1 cellular context compared by ENCODE assay signal in the genomic region with DNA sequence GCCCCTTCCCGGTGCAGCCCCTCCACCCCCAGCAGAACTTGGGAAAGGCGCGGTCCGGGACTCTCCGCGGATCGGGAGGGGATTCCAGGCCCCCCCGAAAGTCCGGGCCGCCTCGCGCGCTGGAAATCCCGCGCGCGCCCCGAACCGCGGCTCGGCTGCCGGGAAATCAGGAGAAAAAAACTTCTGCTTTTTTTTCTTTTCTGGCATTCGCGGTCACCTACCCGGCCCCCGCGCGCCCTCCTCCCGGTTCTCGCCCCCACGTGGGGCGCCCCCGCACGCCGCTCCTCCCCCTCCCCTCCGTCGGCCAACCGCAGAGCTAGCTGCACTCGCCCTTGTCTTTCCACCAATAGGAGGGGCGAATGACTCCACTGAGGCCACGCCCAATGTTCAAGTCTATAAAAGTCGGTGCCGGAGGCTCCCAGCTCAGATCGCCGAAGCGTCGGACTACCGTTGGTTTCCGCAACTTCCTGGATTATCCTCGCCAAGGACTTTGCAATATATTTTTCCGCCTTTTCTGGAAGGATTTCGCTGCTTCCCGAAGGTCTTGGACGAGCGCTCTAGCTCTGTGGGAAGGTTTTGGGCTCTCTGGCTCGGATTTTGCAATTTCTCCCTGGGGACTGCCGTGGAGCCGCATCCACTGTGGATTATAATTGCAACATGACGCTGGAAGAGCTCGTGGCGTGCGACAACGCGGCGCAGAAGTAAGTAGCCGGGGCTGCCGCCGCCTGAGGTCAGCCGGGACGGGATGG.
TF ChIP-seq lines count a peak whose summit lies in the region.

A gene with protein sequence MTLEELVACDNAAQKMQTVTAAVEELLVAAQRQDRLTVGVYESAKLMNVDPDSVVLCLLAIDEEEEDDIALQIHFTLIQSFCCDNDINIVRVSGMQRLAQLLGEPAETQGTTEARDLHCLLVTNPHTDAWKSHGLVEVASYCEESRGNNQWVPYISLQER (plus strand): TSS at position 426 of the 749 bp plus-strand sequence. CDS start 232 bp downstream, at position 658.

TF ChIP-seq in SK-N-SH, 30 proteins besides CTCF, POLR2A, EP300 and RAD21 (continued from another document):
- TF ChIP-seq, protein P1, sequence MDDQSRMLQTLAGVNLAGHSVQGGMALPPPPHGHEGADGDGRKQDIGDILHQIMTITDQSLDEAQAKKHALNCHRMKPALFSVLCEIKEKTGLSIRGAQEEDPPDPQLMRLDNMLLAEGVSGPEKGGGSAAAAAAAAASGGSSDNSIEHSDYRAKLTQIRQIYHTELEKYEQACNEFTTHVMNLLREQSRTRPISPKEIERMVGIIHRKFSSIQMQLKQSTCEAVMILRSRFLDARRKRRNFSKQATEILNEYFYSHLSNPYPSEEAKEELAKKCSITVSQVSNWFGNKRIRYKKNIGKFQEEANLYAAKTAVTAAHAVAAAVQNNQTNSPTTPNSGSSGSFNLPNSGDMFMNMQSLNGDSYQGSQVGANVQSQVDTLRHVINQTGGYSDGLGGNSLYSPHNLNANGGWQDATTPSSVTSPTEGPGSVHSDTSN (IDR thresholded peaks at IDR 0.05) = 0 out of 2 replicates have a peak, but pooled peaks have one; percentile 16
- peak; percentile 91 for TF ChIP-seq SIN3A (IDR thresholded peaks at IDR 0.05; ENCODE audit: borderline replicate concordance, low read depth, low read length)
- peak; percentile 54; the same call in 1 of the 2 replicates for TF ChIP-seq JUND (IDR thresholded peaks at IDR 0.05)
- TF ChIP-seq TEAD4 (IDR thresholded peaks at IDR 0.05; ENCODE audit: borderline replicate concordance, insufficient read depth) = peak; percentile 61; the same call in 1 of the 2 replicates
- no peak for TF ChIP-seq RCOR1 (IDR thresholded peaks at IDR 0.05; ENCODE audit: low read length)
- TF ChIP-seq USF2 (IDR thresholded peaks at IDR 0.05; ENCODE audit: borderline replicate concordance, low read depth, low read length) = no peak
- TF ChIP-seq TAF1 (IDR thresholded peaks at IDR 0.05; ENCODE audit: borderline replicate concordance, low read depth, low read length) = peak; percentile 100
- TF ChIP-seq GABPA (IDR thresholded peaks at IDR 0.05; ENCODE audit: low read depth) = 0 out of 2 replicates have a peak, but pooled peaks have one; percentile 5
- peak; percentile 56; the same call in 1 of the 2 replicates for TF ChIP-seq RFX5 (IDR thresholded peaks at IDR 0.05; ENCODE audit: low read length)
- TF ChIP-seq, protein P2, sequence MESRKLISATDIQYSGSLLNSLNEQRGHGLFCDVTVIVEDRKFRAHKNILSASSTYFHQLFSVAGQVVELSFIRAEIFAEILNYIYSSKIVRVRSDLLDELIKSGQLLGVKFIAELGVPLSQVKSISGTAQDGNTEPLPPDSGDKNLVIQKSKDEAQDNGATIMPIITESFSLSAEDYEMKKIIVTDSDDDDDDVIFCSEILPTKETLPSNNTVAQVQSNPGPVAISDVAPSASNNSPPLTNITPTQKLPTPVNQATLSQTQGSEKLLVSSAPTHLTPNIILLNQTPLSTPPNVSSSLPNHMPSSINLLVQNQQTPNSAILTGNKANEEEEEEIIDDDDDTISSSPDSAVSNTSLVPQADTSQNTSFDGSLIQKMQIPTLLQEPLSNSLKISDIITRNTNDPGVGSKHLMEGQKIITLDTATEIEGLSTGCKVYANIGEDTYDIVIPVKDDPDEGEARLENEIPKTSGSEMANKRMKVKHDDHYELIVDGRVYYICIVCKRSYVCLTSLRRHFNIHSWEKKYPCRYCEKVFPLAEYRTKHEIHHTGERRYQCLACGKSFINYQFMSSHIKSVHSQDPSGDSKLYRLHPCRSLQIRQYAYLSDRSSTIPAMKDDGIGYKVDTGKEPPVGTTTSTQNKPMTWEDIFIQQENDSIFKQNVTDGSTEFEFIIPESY (IDR thresholded peaks at IDR 0.05; ENCODE audit: borderline replicate concordance, low read depth) = peak; percentile 47; the same call in 1 of the 2 replicates
- TF ChIP-seq ELF1 (IDR thresholded peaks at IDR 0.05) = peak; percentile 47; the same call in 1 of the 2 replicates
- 0 out of 2 replicates have a peak, but pooled peaks have one; percentile 6 for TF ChIP-seq MEF2A (IDR thresholded peaks at IDR 0.05; ENCODE audit: borderline replicate concordance, low read depth)
- 0 out of 2 replicates have a peak, but pooled peaks have one; percentile 24 for TF ChIP-seq TCF12 (IDR thresholded peaks at IDR 0.05)
- TF ChIP-seq YY1 (IDR thresholded peaks at IDR 0.05; ENCODE audit: low read depth) = peak; percentile 44; the same call in 1 of the 2 replicates
- TF ChIP-seq, protein P3, sequence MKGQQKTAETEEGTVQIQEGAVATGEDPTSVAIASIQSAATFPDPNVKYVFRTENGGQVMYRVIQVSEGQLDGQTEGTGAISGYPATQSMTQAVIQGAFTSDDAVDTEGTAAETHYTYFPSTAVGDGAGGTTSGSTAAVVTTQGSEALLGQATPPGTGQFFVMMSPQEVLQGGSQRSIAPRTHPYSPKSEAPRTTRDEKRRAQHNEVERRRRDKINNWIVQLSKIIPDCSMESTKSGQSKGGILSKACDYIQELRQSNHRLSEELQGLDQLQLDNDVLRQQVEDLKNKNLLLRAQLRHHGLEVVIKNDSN (IDR thresholded peaks at IDR 0.05; ENCODE audit: borderline replicate concordance, low read depth) = peak; percentile 77
- peak; percentile 100 for TF ChIP-seq POLR2AphosphoS5 (IDR thresholded peaks at IDR 0.05; ENCODE audit: low read depth, low read length)
- TF ChIP-seq EZH2phosphoT487 (IDR thresholded peaks at IDR 0.05; ENCODE audit: borderline replicate concordance, low read depth) = no peak
- TF ChIP-seq NFIC (IDR thresholded peaks at IDR 0.05; ENCODE audit: borderline replicate concordance) = 0 out of 2 replicates have a peak, but pooled peaks have one; percentile 3
- TF ChIP-seq MXI1 (IDR thresholded peaks at IDR 0.05; ENCODE audit: low read depth, low read length) = peak; percentile 44; the same call in 1 of the 2 replicates
- no peak for TF ChIP-seq IRF3 (IDR thresholded peaks at IDR 0.05; ENCODE audit: low read depth, low read length)
- TF ChIP-seq RXRA (IDR thresholded peaks at IDR 0.05; ENCODE audit: borderline replicate concordance, low read depth) = no peak
TF ChIP-seq in SK-N-SH: peak in this region for 21.
